Comparison of ENCODE assay signal across 7 cellular contexts in the genomic region with DNA sequence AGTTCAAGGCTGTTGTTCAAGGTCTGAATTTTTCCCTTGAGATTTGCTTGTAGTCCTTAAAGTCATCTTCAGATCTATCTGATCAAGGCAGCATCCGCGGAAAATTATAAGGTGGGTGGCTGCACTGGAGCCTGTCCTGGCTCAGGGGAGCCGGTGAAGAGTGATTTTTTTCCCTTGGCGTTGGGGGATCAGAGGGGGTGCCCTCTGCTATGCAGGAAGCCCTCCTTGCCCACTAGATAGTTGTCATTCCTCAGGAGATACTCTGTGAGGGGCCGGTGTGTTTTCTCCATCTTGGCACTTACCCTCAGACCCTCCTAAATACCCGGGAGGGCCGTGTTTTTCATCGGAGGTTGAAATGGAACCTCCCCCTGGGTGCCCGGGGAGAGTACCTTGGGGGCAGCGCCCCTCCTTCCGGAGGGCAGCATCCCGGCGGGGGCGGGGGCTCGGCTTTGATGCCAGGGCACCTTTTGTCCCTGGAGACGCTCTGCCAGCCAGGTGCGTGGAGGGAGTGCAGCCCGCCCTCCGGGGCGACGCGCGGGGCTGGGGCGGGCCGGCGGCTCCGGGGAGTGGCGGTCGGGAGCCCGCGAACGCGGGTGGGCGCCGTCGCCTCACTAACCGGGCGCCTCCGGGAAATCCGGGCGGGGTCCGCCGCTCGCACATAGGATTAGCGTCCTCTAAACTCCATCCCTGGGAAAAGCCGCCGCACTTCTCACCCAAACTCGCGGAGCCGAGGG. TPM values are rescaled to one million over a fixed set of nuclear protein-coding genes. Genes with fewer than 3 reads are reported as not detected.
A peak's percentile ranks its signal among the peaks of the same experiment; 100 is the strongest.
DNase-seq lines count a peak whose midpoint lies in the region; ATAC-seq and FAIRE-seq lines count a peak whose summit lies in the region.
"Not testable (repeated sequence)": the region's sequence is repeated elsewhere in the genome, so short reads cannot be mapped to it uniquely, and the experiment has no call there.

No MANE protein-coding gene starts in this region.

- H3K9me3 ChIP-seq in small intestine (ENCODE audit: control insufficient read depth, low read depth): not testable (repeated sequence)

- POLR2A ChIA-PET in activated CD4-positive, alpha-beta memory T cell treated with anti-CD3 and anti-CD28 coated beads, Interleukin-2, amount 10 ng/mL, durations not matched to agents 7 days and 5 days (lab: Charles Lee): not testable (repeated sequence)

- H3K4me3 Mint-ChIP-seq in activated CD4-positive, alpha-beta memory T cell treated with anti-CD3 and anti-CD28 coated beads, Interleukin-2, amount 10 ng/mL, durations not matched to agents 7 days and 5 days: peak overlapping the region; percentile 80

- H3K4me3 ChIP-seq in small intestine (ENCODE audit: low read depth in 1 of 2, low read length in 2 of 2): peak overlapping the region; percentile 67 to 83

- H3K4me1 Mint-ChIP-seq in activated CD4-positive, alpha-beta memory T cell treated with anti-CD3 and anti-CD28 coated beads, Interleukin-2, amount 10 ng/mL, durations not matched to agents 7 days and 5 days: peaks cover 26% of the 10 kb centered on the region

- ATAC-seq in GM18508 (IDR thresholded peaks at IDR 0.05; ENCODE audit: insufficient read depth, unreplicated experiment) (peak; percentile 5), HG02798 (IDR thresholded peaks at IDR 0.05; ENCODE audit: poor library complexity, unreplicated experiment) (peak; percentile 15)

- H3K9me3 Mint-ChIP-seq in activated CD4-positive, alpha-beta memory T cell treated with anti-CD3 and anti-CD28 coated beads, Interleukin-2, amount 10 ng/mL, durations not matched to agents 7 days and 5 days: not testable (repeated sequence)

- H3K4me1 ChIP-seq in small intestine (ENCODE audit: control insufficient read depth in 2 of 2, insufficient read depth in 1 of 2, low read depth in 1 of 2, low read length in 1 of 2): not testable (repeated sequence)

- not testable (repeated sequence) for H3K27me3 ChIP-seq in layer of hippocampus (ENCODE audit: control insufficient read depth, insufficient read depth, low read length); small intestine (ENCODE audit: control insufficient read depth in 2 of 2, insufficient read depth in 2 of 2, low read length in 2 of 2)

- H3K27ac Mint-ChIP-seq in activated CD4-positive, alpha-beta memory T cell treated with anti-CD3 and anti-CD28 coated beads, Interleukin-2, amount 10 ng/mL, durations not matched to agents 7 days and 5 days: peak overlapping the region; percentile 78

- H3K27ac ChIP-seq in cingulate gyrus (ENCODE audit: low read depth, low read length): peak overlapping the region; percentile 41
- peak overlapping the region; percentile 80 for H3K27ac ChIP-seq in layer of hippocampus (ENCODE audit: low read depth, low read length)
- peak overlapping the region; percentile 90 to 92 for H3K27ac ChIP-seq in small intestine (ENCODE audit: low read depth in 1 of 2, low read length in 1 of 2)

- 3 to 13% (median 11%) methylated on average over 14 to 50 of the region's 50 CpGs for WGBS in small intestine, 3 donors

- not testable (repeated sequence) for H3K27me3 Mint-ChIP-seq in activated CD4-positive, alpha-beta memory T cell treated with anti-CD3 and anti-CD28 coated beads, Interleukin-2, amount 10 ng/mL, durations not matched to agents 7 days and 5 days

- not testable (repeated sequence) for H3K36me3 ChIP-seq in small intestine (ENCODE audit: control insufficient read depth in 2 of 2, insufficient read depth in 2 of 2, low read length in 2 of 2)

- not testable (repeated sequence) for FAIRE-seq in small intestine (lab: Jason Lieb, UNC)

- DNase-seq in NCI-H1436 (lab: John Stamatoyannopoulos, UW) (peak; percentile 18), small intestine (peak; percentile 20)
- peak; percentile 39 for DNase-seq in activated CD4-positive, alpha-beta memory T cell treated with anti-CD3 and anti-CD28 coated beads, Interleukin-2, amount 10 ng/mL, durations not matched to agents 7 days and 5 days

- H3K36me3 Mint-ChIP-seq in activated CD4-positive, alpha-beta memory T cell treated with anti-CD3 and anti-CD28 coated beads, Interleukin-2, amount 10 ng/mL, durations not matched to agents 7 days and 5 days (ENCODE audit: low read depth): peaks cover 27% of the 10 kb centered on the region

- CTCF ChIA-PET in activated CD4-positive, alpha-beta memory T cell treated with anti-CD3 and anti-CD28 coated beads, Interleukin-2, amount 10 ng/mL, durations not matched to agents 7 days and 5 days (lab: Charles Lee): not testable (repeated sequence)

RNA-seq across cellular contexts. Expression of gene METTL2B, which starts 53.7 kb away (rescaled TPM):
- 10 to 100 TPM; 23.3 to 27.8 TPM for total RNA-seq in activated CD4-positive, alpha-beta memory T cell treated with anti-CD3 and anti-CD28 coated beads, Interleukin-2, amount 10 ng/mL, durations not matched to agents 7 days and 5 days
- 10 to 100 TPM in 1 of 3 donors, 1 to 10 TPM in 2; 7.4 to 14.4 (median 8.1) TPM for polyA plus RNA-seq in small intestine

Comparison
In these comparisons a context has a peak if more than half of its experiments do, and no peak if none do; other contexts are left out.
1. Peak in every context shown above with its lines: DNase-seq, ATAC-seq, H3K4me3 ChIP-seq and H3K27ac ChIP-seq.
2. H3K27ac ChIP-seq: peak in every context shown above with its lines; median percentile 91 in small intestine; 80 in layer of hippocampus; 41 in cingulate gyrus.